18 cellular contexts compared by ENCODE assay signal in the genomic region with DNA sequence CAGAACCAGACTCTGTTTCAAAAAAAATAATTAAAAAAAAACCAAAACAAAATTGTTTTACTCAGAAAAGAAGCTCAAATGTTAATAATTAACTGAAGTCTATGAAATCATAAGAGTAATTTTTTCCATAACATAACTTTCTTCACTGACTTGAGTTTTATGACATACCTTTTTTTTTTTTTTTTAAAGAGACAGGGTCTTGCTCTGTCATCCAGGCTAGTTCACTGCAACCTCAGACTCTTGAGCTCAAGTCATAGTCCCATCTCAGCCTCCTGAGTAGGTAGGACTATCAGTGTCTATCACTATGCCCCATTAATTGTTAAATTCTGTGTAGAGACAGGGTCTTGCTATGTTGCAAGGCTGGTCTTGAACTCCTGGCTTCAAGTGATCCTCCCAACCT. TPM values are rescaled to one million over a fixed set of nuclear protein-coding genes. Genes with fewer than 3 reads are reported as not detected.
DNase-seq lines count a peak whose midpoint lies in the region; ATAC-seq, FAIRE-seq and TF ChIP-seq lines count a peak whose summit lies in the region.
"Had no signal": no experiment of that assay in that cellular context is flagged by ENCODE, and none has a peak within 500 bp of the region (broad histone marks: within the 10 kb centered on the region; RNA-seq: fewer than 3 reads in every experiment).

No MANE protein-coding gene starts in this region.

- peak overlapping the region; percentile 12 for H3K27ac Mint-ChIP-seq in activated CD4-positive, alpha-beta T cell treated with anti-CD3 and anti-CD28 coated beads for 36 hours
- H3K27ac Mint-ChIP-seq in stimulated activated naive CD8-positive, alpha-beta T cell treated with anti-CD3 and anti-CD28 coated beads, Interleukin-15, Interleukin-2, amounts not matched to agents 100 ng/mL and 50 ng/mL, for 24 hours, result peak overlapping the region; percentile 15
- peak overlapping the region; percentile 30 for H3K27ac Mint-ChIP-seq in type B pancreatic cell

- no peak overlapping the region for H2BK5ac ChIP-seq in mesenchymal stem cell (ENCODE audit: low read depth, low read length, poor library complexity, severe bottlenecking)

- no peak overlapping the region for H3K4me2 ChIP-seq in mesenchymal stem cell (ENCODE audit: low read length, poor library complexity, severe bottlenecking)

- no peaks in the 10 kb centered on the region for H3K27me3 ChIP-seq in mesenchymal stem cell (ENCODE audit: control insufficient read depth in 1 of 2, insufficient read depth in 1 of 2, low read length in 2 of 2)
- H3K27me3 ChIP-seq: BE2C had no signal

- H2BK15ac ChIP-seq in mesenchymal stem cell (ENCODE audit: low read depth, poor library complexity, severe bottlenecking), result no peak overlapping the region

- no peak for FAIRE-seq in RCC 7860 (lab: Jason Lieb, UNC)
- FAIRE-seq: D721Med had no signal

- no peak overlapping the region for H3K23ac ChIP-seq in mesenchymal stem cell (ENCODE audit: low read length in 2 of 2)

- peaks cover 4 to 75% of the 10 kb centered on the region in 2 experiments for H3K36me3 ChIP-seq in mesenchymal stem cell (ENCODE audit: control insufficient read depth in 1 of 2, insufficient read depth in 2 of 2, low read depth in 1 of 2, low read length in 2 of 2)

- intact Hi-C loops in activated CD4-positive, alpha-beta T cell treated with anti-CD3 and anti-CD28 coated beads for 36 hours (cut with DNase I, micrococcal nuclease), result no loop called here

- H3K4me3 Mint-ChIP-seq in activated CD4-positive, alpha-beta T cell treated with anti-CD3 and anti-CD28 coated beads for 36 hours, result no peak overlapping the region
- H3K4me3 Mint-ChIP-seq in stimulated activated naive CD8-positive, alpha-beta T cell treated with anti-CD3 and anti-CD28 coated beads, Interleukin-15, Interleukin-2, amounts not matched to agents 100 ng/mL and 50 ng/mL, for 24 hours, result no peak overlapping the region
- H3K4me3 Mint-ChIP-seq in type B pancreatic cell, result no peak overlapping the region
- H3K4me3 Mint-ChIP-seq: CD4-positive, alpha-beta memory T cell had no signal

- H2AFZ ChIP-seq in mesenchymal stem cell (ENCODE audit: low read depth, low read length), result no peak overlapping the region

- no peaks in the 10 kb centered on the region for H3K27me3 Mint-ChIP-seq in activated CD4-positive, alpha-beta T cell treated with anti-CD3 and anti-CD28 coated beads for 36 hours
- H3K27me3 Mint-ChIP-seq in stimulated activated naive CD8-positive, alpha-beta T cell treated with anti-CD3 and anti-CD28 coated beads, Interleukin-15, Interleukin-2, amounts not matched to agents 100 ng/mL and 50 ng/mL, for 24 hours, result no peaks in the 10 kb centered on the region
- H3K27me3 Mint-ChIP-seq in type B pancreatic cell, result no peaks in the 10 kb centered on the region
- H3K27me3 Mint-ChIP-seq: CD4-positive, alpha-beta memory T cell had no signal

- peaks cover 34% of the 10 kb centered on the region for H3K4me1 Mint-ChIP-seq in activated CD4-positive, alpha-beta T cell treated with anti-CD3 and anti-CD28 coated beads for 36 hours
- H3K4me1 Mint-ChIP-seq in stimulated activated naive CD8-positive, alpha-beta T cell treated with anti-CD3 and anti-CD28 coated beads, Interleukin-15, Interleukin-2, amounts not matched to agents 100 ng/mL and 50 ng/mL, for 24 hours (ENCODE audit: low read depth), result peaks cover 18% of the 10 kb centered on the region
- H3K4me1 Mint-ChIP-seq in type B pancreatic cell (ENCODE audit: unreplicated experiment), result peaks cover 6% of the 10 kb centered on the region

- H4K8ac ChIP-seq in mesenchymal stem cell (ENCODE audit: low read length), result no peak overlapping the region

- DNase-seq in activated CD4-positive, alpha-beta T cell treated with anti-CD3 and anti-CD28 coated beads for 36 hours, result no peak
- DNase-seq in activated CD4-positive, alpha-beta T cell treated with anti-CD3 and anti-CD28 coated beads for 4 hours, result no peak
- DNase-seq in stimulated activated naive CD8-positive, alpha-beta T cell treated with anti-CD3 and anti-CD28 coated beads, Interleukin-15, Interleukin-2, amounts not matched to agents 100 U/mL and 50 U/mL, for 24 hours, result no peak
- DNase-seq in mesenchymal stem cell (no peak), type B pancreatic cell (ENCODE audit: extremely low spot score, unreplicated experiment) (no peak), RCC 7860 (ENCODE audit: low spot score) (no peak)
- DNase-seq: BE2C; CD4-positive, alpha-beta memory T cell; DMS79; NCI-H1417 treated with DMSO at 0.1 percent for 48 hours; NCI-H2029; NCI-H2171; NCI-H446; PC-3 had no signal

- no peaks in the 10 kb centered on the region for H3K9me3 ChIP-seq in mesenchymal stem cell (ENCODE audit: control insufficient read depth, low read length)
- H3K9me3 ChIP-seq: BE2C, HAP-1 had no signal

- no peak overlapping the region for H3K4me3 ChIP-seq in mesenchymal stem cell (ENCODE audit: insufficient read depth in 1 of 2, low read depth in 1 of 2, low read length in 2 of 2)
- H3K4me3 ChIP-seq: HAP-1 had no signal

- H3K79me1 ChIP-seq in mesenchymal stem cell (replicated peaks; ENCODE audit: low read length, poor library complexity, severe bottlenecking), result peaks cover 8% of the 10 kb centered on the region

- no peaks in the 10 kb centered on the region for H3K9me3 Mint-ChIP-seq in activated CD4-positive, alpha-beta T cell treated with anti-CD3 and anti-CD28 coated beads for 36 hours (ENCODE audit: low read depth)
- no peaks in the 10 kb centered on the region for H3K9me3 Mint-ChIP-seq in stimulated activated naive CD8-positive, alpha-beta T cell treated with anti-CD3 and anti-CD28 coated beads, Interleukin-15, Interleukin-2, amounts not matched to agents 100 ng/mL and 50 ng/mL, for 24 hours
- no peaks in the 10 kb centered on the region for H3K9me3 Mint-ChIP-seq in type B pancreatic cell
- H3K9me3 Mint-ChIP-seq: CD4-positive, alpha-beta memory T cell had no signal

- no peak overlapping the region for H2BK120ac ChIP-seq in mesenchymal stem cell (ENCODE audit: low read depth, low read length)

- no peak overlapping the region for H4K91ac ChIP-seq in mesenchymal stem cell (ENCODE audit: low read length)

- no peak overlapping the region for H2BK12ac ChIP-seq in mesenchymal stem cell (ENCODE audit: low read length in 2 of 2)

- no peak for TF ChIP-seq CTCF in type B pancreatic cell (conservative IDR thresholded peaks at IDR 0.05)

- POLR2A ChIA-PET in activated CD4-positive, alpha-beta T cell treated with anti-CD3 and anti-CD28 coated beads for 36 hours (lab: Charles Lee), result interaction anchor here (0.6 kb wide), 2 partner anchors 24 to 447 kb away, joined by 3 to 9 read pairs; no protein-coding TSS in a partner anchor

- no peak overlapping the region for H3K14ac ChIP-seq in mesenchymal stem cell (ENCODE audit: low read length in 2 of 2)

- H3K4ac ChIP-seq in mesenchymal stem cell (ENCODE audit: low read depth in 1 of 2, low read length in 2 of 2), result no peak overlapping the region

- no peak for ATAC-seq in activated CD4-positive, alpha-beta T cell treated with anti-CD3 and anti-CD28 coated beads for 36 hours
- ATAC-seq in stimulated activated naive CD8-positive, alpha-beta T cell treated with anti-CD3 and anti-CD28 coated beads, Interleukin-15, Interleukin-2, amounts not matched to agents 100 U/mL and 50 U/mL, for 24 hours, result no peak
- no peak for ATAC-seq in GM21515 (IDR thresholded peaks at IDR 0.05; ENCODE audit: unreplicated experiment)
- ATAC-seq: PC-3 had no signal

- peak overlapping the region; percentile 71 for H3K27ac ChIP-seq in mesenchymal stem cell (ENCODE audit: low read length, poor library complexity, severe bottlenecking)

- CTCF ChIA-PET in activated CD4-positive, alpha-beta T cell treated with anti-CD3 and anti-CD28 coated beads for 36 hours (lab: Charles Lee), result interaction anchor here (0.6 to 1.6 kb wide), 4 partner anchors 20 to 452 kb away, joined by 3 to 5 read pairs (median 4); no protein-coding TSS in a partner anchor

- peaks cover 51% of the 10 kb centered on the region for H3K36me3 Mint-ChIP-seq in activated CD4-positive, alpha-beta T cell treated with anti-CD3 and anti-CD28 coated beads for 36 hours (ENCODE audit: low read depth)
- peaks cover 75% of the 10 kb centered on the region for H3K36me3 Mint-ChIP-seq in stimulated activated naive CD8-positive, alpha-beta T cell treated with anti-CD3 and anti-CD28 coated beads, Interleukin-15, Interleukin-2, amounts not matched to agents 100 ng/mL and 50 ng/mL, for 24 hours (ENCODE audit: low read depth)
- peaks cover 47% of the 10 kb centered on the region for H3K36me3 Mint-ChIP-seq in type B pancreatic cell

- H3K18ac ChIP-seq in mesenchymal stem cell (ENCODE audit: low read depth in 1 of 2, low read length in 2 of 2), result no peak overlapping the region

- no peak overlapping the region for H3K9ac ChIP-seq in mesenchymal stem cell (ENCODE audit: low read length)

- H2AK5ac ChIP-seq in mesenchymal stem cell (ENCODE audit: low read length, severe bottlenecking), result no peak overlapping the region

- H3K4me1 ChIP-seq in mesenchymal stem cell (ENCODE audit: control insufficient read depth, insufficient read depth, low read depth, low read length), result peaks cover 8% of the 10 kb centered on the region
- H3K4me1 ChIP-seq: BE2C had no signal

RNA-seq across cellular contexts. Expression of a gene that starts 21.9 kb away (rescaled TPM):
- total RNA-seq in activated CD4-positive, alpha-beta T cell treated with anti-CD3 and anti-CD28 coated beads for 36 hours, result 10 to 100 TPM; 40.3 to 54.9 TPM
- 29.5 TPM for polyA plus RNA-seq in mesenchymal stem cell (2013, experiment 1 of 2)
- polyA plus RNA-seq in mesenchymal stem cell (2013, experiment 2 of 2), result 28.4 TPM
- total RNA-seq in type B pancreatic cell (ENCODE audit: low replicate concordance), result 56.9 and 67.5 TPM in 2 replicates

RNA-seq across cellular contexts. Expression of a gene that starts 37.9 kb away (rescaled TPM):
- total RNA-seq in activated CD4-positive, alpha-beta T cell treated with anti-CD3 and anti-CD28 coated beads for 36 hours, result 10 to 100 TPM; 32.2 to 41.3 TPM
- polyA plus RNA-seq in mesenchymal stem cell (2013, experiment 1 of 2), result 30.7 TPM
- 31.3 TPM for polyA plus RNA-seq in mesenchymal stem cell (2013, experiment 2 of 2)
- total RNA-seq in type B pancreatic cell (ENCODE audit: low replicate concordance), result 27.5 and 37.2 TPM in 2 replicates
